ENCODE assay signal across 8 cellular contexts in the genomic region with DNA sequence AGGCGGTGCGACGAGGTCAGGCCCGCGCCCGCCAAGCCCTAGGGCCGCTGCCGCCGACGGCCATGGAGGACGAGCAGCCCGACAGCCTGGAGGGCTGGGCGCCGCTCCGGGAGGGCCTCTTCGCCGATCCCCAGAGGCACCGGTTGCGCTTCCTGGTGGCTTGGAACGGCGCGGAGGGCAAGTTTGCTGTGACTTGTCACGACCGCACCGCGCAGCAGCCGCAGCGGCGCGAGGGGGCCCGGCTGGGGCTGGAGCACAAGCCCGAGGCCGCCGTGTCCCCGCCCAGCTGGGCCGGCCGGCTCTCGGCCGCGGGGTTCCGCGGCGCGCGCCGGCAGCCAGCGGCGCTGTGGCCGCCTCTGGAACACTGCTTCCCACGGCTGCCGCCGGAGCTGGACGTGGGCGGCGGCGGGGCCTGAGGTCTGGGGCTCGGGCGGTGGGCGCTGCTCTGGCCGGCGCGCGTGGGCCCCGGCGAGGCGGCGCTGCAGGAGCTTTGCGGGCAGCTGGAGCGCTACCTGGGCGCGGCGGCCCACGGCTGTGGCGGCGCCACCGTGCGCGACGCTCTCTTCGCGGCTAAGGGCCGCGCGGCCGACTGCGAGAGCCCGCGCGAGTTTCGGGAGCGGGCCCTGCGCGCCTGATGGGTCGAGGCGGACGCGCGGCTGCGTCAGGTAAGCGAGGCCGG. TPM values are rescaled to one million over a fixed set of nuclear protein-coding genes. Genes with fewer than 3 reads are reported as not detected.
DNase-seq lines count a peak whose midpoint lies in the region; ATAC-seq and TF ChIP-seq lines count a peak whose summit lies in the region.
"Not testable (repeated sequence)": the region's sequence is repeated elsewhere in the genome, so short reads cannot be mapped to it uniquely, and the experiment has no call there.

No MANE protein-coding gene starts in this region.

- intact Hi-C loops in spleen (cut with DNase I; ENCODE audit: low total_unique reads) = not testable (repeated sequence)

- TF ChIP-seq POLR2A in spleen (IDR thresholded peaks at IDR 0.05) = not testable (repeated sequence)

- H3K9me3 Mint-ChIP-seq in activated naive CD8-positive, alpha-beta T cell (ENCODE audit: low read depth) = not testable (repeated sequence)

- DNase-seq in AG04450 (ENCODE audit: low read depth, low spot score); T-helper 17 cell; lung (ENCODE audit: low spot score): not testable (repeated sequence)
- DNase-seq in fibroblast of gingiva (ENCODE audit: low read depth) (peak; percentile 34), spleen (peak; percentile 88)

- not testable (repeated sequence) for H3K27me3 Mint-ChIP-seq in T-helper 17 cell; activated naive CD8-positive, alpha-beta T cell

- H3K27ac ChIP-seq in AG04450 (ENCODE audit: low read depth, low read length) = not testable (repeated sequence)
- peak overlapping the region; percentile 59 to 88 for H3K27ac ChIP-seq in lung (ENCODE audit: low read depth in 1 of 2, low read length in 1 of 2)
- peak overlapping the region; percentile 27 to 84 (median 78) for H3K27ac ChIP-seq in spleen

- CTCF ChIA-PET in AG04450 (lab: Charles Lee) = not testable (repeated sequence)

- POLR2A ChIA-PET in AG04450 (lab: Yijun Ruan, JAX) = not testable (repeated sequence)

- not testable (repeated sequence) for H3K36me3 ChIP-seq in lung (ENCODE audit: control insufficient read depth in 2 of 2, insufficient read depth in 2 of 2, low read length in 2 of 2); spleen

- 0 to 1% methylated on average over 24 to 86 of the region's 101 CpGs for WGBS in lung, 2 donors
- WGBS in spleen, 5 donors = 0 to 5% (median 1%) methylated on average over 8 to 92 of the region's 101 CpGs

- peak overlapping the region; percentile 78 for H3K27ac Mint-ChIP-seq in T-helper 17 cell
- H3K27ac Mint-ChIP-seq in activated naive CD8-positive, alpha-beta T cell = peak overlapping the region; percentile 92

- H3K9me3 ChIP-seq in AG04450 (ENCODE audit: control insufficient read depth, insufficient read depth, low read length); T-helper 17 cell (ENCODE audit: control insufficient read depth, low read length, poor library complexity, severe bottlenecking); lung (ENCODE audit: control insufficient read depth in 2 of 2, insufficient read depth in 1 of 2, low read length in 1 of 2); spleen: not testable (repeated sequence)

- H3K27me3 ChIP-seq in AG04450 (ENCODE audit: control insufficient read depth, insufficient read depth, low read length); lung (ENCODE audit: control insufficient read depth, insufficient read depth); spleen (replicated peaks in 1 of 7): not testable (repeated sequence)

- ATAC-seq in GM19023 (IDR thresholded peaks at IDR 0.05; ENCODE audit: unreplicated experiment) (peak; percentile 58), HG03159 (IDR thresholded peaks at IDR 0.05; ENCODE audit: unreplicated experiment) (peak; percentile 43), T-helper 17 cell (peak; percentile 70), lung (ENCODE audit: insufficient read depth, low FRiP score) (peak; percentile 91)

- not testable (repeated sequence) for H3K4me1 Mint-ChIP-seq in T-helper 17 cell
- peaks cover 26% of the 10 kb centered on the region for H3K4me1 Mint-ChIP-seq in activated naive CD8-positive, alpha-beta T cell (ENCODE audit: low read depth)

- not testable (repeated sequence) for H3K4me1 ChIP-seq in lung (ENCODE audit: control insufficient read depth in 2 of 2, insufficient read depth in 2 of 2, low read length in 2 of 2)
- H3K4me1 ChIP-seq in spleen = peaks cover 0 to 13% (median 0%) of the 10 kb centered on the region in 6 donors

- H3K36me3 Mint-ChIP-seq in T-helper 17 cell (ENCODE audit: low read depth); activated naive CD8-positive, alpha-beta T cell: not testable (repeated sequence)

- peak overlapping the region; percentile 86 for H3K4me3 Mint-ChIP-seq in T-helper 17 cell
- H3K4me3 Mint-ChIP-seq in activated naive CD8-positive, alpha-beta T cell = peak overlapping the region; percentile 87

- TF ChIP-seq CTCF in AG04450 (IDR thresholded peaks at IDR 0.05; ENCODE audit: low read depth, low read length); lung (IDR thresholded peaks at IDR 0.05; ENCODE audit: control extremely low read depth, extremely low read depth); spleen (IDR thresholded peaks at IDR 0.05 in 8 of 11, conservative IDR thresholded peaks at IDR 0.05 in 3 of 11): not testable (repeated sequence)

- peak overlapping the region; percentile 36; the same call in 1 of the 2 replicates for H3K4me3 ChIP-seq in AG04450 (ENCODE audit: low read depth, low read length)
- H3K4me3 ChIP-seq in lung = peak overlapping the region; percentile 36
- H3K4me3 ChIP-seq in spleen = peak overlapping the region; percentile 18 to 74 (median 40)

RNA-seq across cellular contexts. Expression of a gene that starts 25.4 kb away (rescaled TPM):
- polyA plus RNA-seq in AG04450 (2011; rRNA removed) (0.22 TPM in 1 of 2 replicates, not detected in the other), lung (under 1 TPM; 0.10 to 0.40 TPM), spleen (under 1 TPM in 1 of 3 donors, not detected in 2; 0.74 TPM)
- 0.52 TPM in 1 of 2 replicates, not detected in the other for polyA minus RNA-seq in AG04450 (2011; rRNA and poly(A)+ RNA removed)
- total RNA-seq in T-helper 17 cell (1 to 10 TPM in 1 of 2 donors, not detected in 1; 1.0 TPM), lung (1 to 10 TPM; 1.8 to 2.1 TPM), spleen (1 to 10 TPM in 6 of 7 donors, not detected in 1; 1.8 to 3.7 (median 2.4) TPM)
